ENCODE assay signal across 1 cellular context in genomic region chr5:10103098-10103497, GRCh38.
A peak's percentile ranks its signal among the peaks of the same experiment; 100 is the strongest.
TF ChIP-seq lines count a peak whose summit lies in the region.

No MANE protein-coding gene starts in this region.

TF ChIP-seq in GM23338, 12 proteins besides CTCF, POLR2A, EP300 and RAD21 (continued from another document):
- TF ChIP-seq ZNF462 (CRISPR knock-in tag; IDR thresholded peaks at IDR 0.05) (peak; percentile 86), ETS1 (IDR thresholded peaks at IDR 0.05) (peak; percentile 57; the same call in 1 of the 2 replicates), EZH2 (IDR thresholded peaks at IDR 0.05; ENCODE audit: low read depth, unreplicated experiment) (no peak), ZNF114 (CRISPR knock-in tag; IDR thresholded peaks at IDR 0.05) (peak; percentile 10; the same call in 1 of the 2 replicates)
